8 cellular contexts compared by ENCODE assay signal in genomic region chr17:80252871-80253270, GRCh38. TPM values are rescaled to one million over a fixed set of nuclear protein-coding genes. Genes with fewer than 3 reads are reported as not detected.
A peak's percentile ranks its signal among the peaks of the same experiment; 100 is the strongest.
DNase-seq lines count a peak whose midpoint lies in the region; ATAC-seq, FAIRE-seq and TF ChIP-seq lines count a peak whose summit lies in the region.

No MANE protein-coding gene starts in this region.

- H2AFZ ChIP-seq in GM23248 = no peak overlapping the region

- POLR2A ChIA-PET in A549 (lab: Yijun Ruan, JAX) = no interaction called here

- ATAC-seq in A549 (peak; percentile 81), right cardiac atrium (peak in 1 of 2 donors; percentile 54), HG03378 (IDR thresholded peaks at IDR 0.05; ENCODE audit: unreplicated experiment) (no peak), GM21515 (IDR thresholded peaks at IDR 0.05; ENCODE audit: unreplicated experiment) (no peak)

- TF ChIP-seq EP300 in A549 (IDR thresholded peaks at IDR 0.05) = no peak

- DNase-seq in A549 (ENCODE audit: low read depth in 1 of 2, low spot score in 1 of 2) (peak; percentile 88 to 93), GM23248 (peak; percentile 19), Peyer's patch (peak; percentile 76 to 88 (median 82)), right cardiac atrium (peak in 2 of 3 donors; percentile 69 to 72)
- DNase-seq in activated effector memory CD4-positive, alpha-beta T cell treated with Interleukin-2 at 50 U/mL for 16 hours = peak; percentile 83
- peak; percentile 88 for DNase-seq in stimulated activated CD4-positive, alpha-beta T cell treated with anti-CD3 and anti-CD28 coated beads, Interleukin-4, amount 100 ng/mL, for 24 hours

- H3K4me1 ChIP-seq in A549 (peaks cover 54% of the 10 kb centered on the region), GM23248 (ENCODE audit: insufficient read depth) (peaks cover 17% of the 10 kb centered on the region), Peyer's patch (peaks cover 0 to 16% (median 2%) of the 10 kb centered on the region in 4 donors), right cardiac atrium (ENCODE audit: control insufficient read depth, insufficient read depth, low read length) (no peaks in the 10 kb centered on the region)

- TF ChIP-seq RAD21 in A549 (conservative IDR thresholded peaks at IDR 0.05 in 1 of 2, IDR thresholded peaks at IDR 0.05 in 1 of 2) = peak; percentile 88 to 89

- peaks cover 14% of the 10 kb centered on the region for H3F3A ChIP-seq in GM23248 (ENCODE audit: insufficient read depth)

- CTCF ChIA-PET in A549 (lab: Yijun Ruan, JAX) = interaction anchor here (0.6 to 5.7 kb wide), 32 partner anchors 10 to 494 kb away, joined by 3 to 46 read pairs (median 5); partner anchors contain the start of genes CBX2 and GAA

- WGBS in A549 (ENCODE audit: missing lambda C conversion rate) = 40% methylated on average over 13 of the region's 13 CpGs
- WGBS in GM23248 (ENCODE audit: low coverage in 1 of 2, low lambda C conversion rate in 2 of 2, missing lambda C conversion rate in 2 of 2), 2 experiments = 74 to 76% methylated on average over 13 of the region's 13 CpGs
- 58% methylated on average over 13 of the region's 13 CpGs for WGBS in right cardiac atrium

- H4K20me1 ChIP-seq in GM23248 (ENCODE audit: insufficient read depth) = no peaks in the 10 kb centered on the region

- intact Hi-C loops in right cardiac atrium (cut with DNase I) = loop anchor here in 1 of 4 donors (10.0 kb wide), 1 partner anchor 402 kb away; no protein-coding TSS in a partner anchor

- FAIRE-seq in A549 (lab: Jason Lieb, UNC) = no peak

- in situ Hi-C loops in GM23248 (cut with MboI) = no loop called here

- no peaks in the 10 kb centered on the region for H3K9me2 ChIP-seq in GM23248 (ENCODE audit: insufficient read depth)

- peak overlapping the region; percentile 94 to 99 for H3K27ac ChIP-seq in A549
- no peak overlapping the region for H3K27ac ChIP-seq in GM23248
- H3K27ac ChIP-seq in Peyer's patch = no peak overlapping the region
- H3K27ac ChIP-seq in right cardiac atrium (ENCODE audit: low read length) = no peak overlapping the region

- H3K4me2 ChIP-seq in A549 (peak overlapping the region; percentile 29; the same call in 2 of the 3 replicates), GM23248 (ENCODE audit: unreplicated experiment) (no peak overlapping the region)

- H3K27me3 ChIP-seq in GM23248 (replicated peaks; ENCODE audit: insufficient read depth) = no peaks in the 10 kb centered on the region
- H3K27me3 ChIP-seq in Peyer's patch = no peaks in the 10 kb centered on the region
- no peaks in the 10 kb centered on the region for H3K27me3 ChIP-seq in right cardiac atrium (ENCODE audit: control insufficient read depth, insufficient read depth)

- no peak overlapping the region for H3K9ac ChIP-seq in GM23248

- H3K36me3 ChIP-seq in GM23248 (ENCODE audit: low read depth) (no peaks in the 10 kb centered on the region), Peyer's patch (peaks cover 0 to 13% (median 0%) of the 10 kb centered on the region in 3 donors)

- H3K4me3 ChIP-seq in A549 (no peak overlapping the region), GM23248 (no peak overlapping the region), Peyer's patch (no peak overlapping the region), right cardiac atrium (ENCODE audit: low read length) (no peak overlapping the region)

- H3K9me3 ChIP-seq in A549 = no peaks in the 10 kb centered on the region
- no peaks in the 10 kb centered on the region for H3K9me3 ChIP-seq in GM23248 (ENCODE audit: low read depth)
- H3K9me3 ChIP-seq in Peyer's patch = no peaks in the 10 kb centered on the region
- H3K9me3 ChIP-seq in right cardiac atrium (ENCODE audit: control insufficient read depth, low read length) = no peaks in the 10 kb centered on the region

- no peaks in the 10 kb centered on the region for H3K79me2 ChIP-seq in GM23248 (ENCODE audit: insufficient read depth)

- TF ChIP-seq CTCF in A549 (IDR thresholded peaks at IDR 0.05) (peak; percentile 77), Peyer's patch (IDR thresholded peaks at IDR 0.05) (peak; percentile 24 to 75 (median 71))

- TF ChIP-seq POLR2A in A549 (IDR thresholded peaks at IDR 0.05; ENCODE audit: low read length) (no peak), Peyer's patch (IDR thresholded peaks at IDR 0.05) (no peak)

TF ChIP-seq in A549, 52 proteins besides CTCF, POLR2A, EP300 and RAD21:
- no peak for TF ChIP-seq HMGXB4 (CRISPR knock-in tag; IDR thresholded peaks at IDR 0.05; ENCODE audit: borderline replicate concordance)
- TF ChIP-seq, protein P1, sequence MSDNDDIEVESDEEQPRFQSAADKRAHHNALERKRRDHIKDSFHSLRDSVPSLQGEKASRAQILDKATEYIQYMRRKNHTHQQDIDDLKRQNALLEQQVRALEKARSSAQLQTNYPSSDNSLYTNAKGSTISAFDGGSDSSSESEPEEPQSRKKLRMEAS (IDR thresholded peaks at IDR 0.05) = peak; percentile 62
- no peak for TF ChIP-seq ZNF302 (CRISPR knock-in tag; IDR thresholded peaks at IDR 0.05)
- TF ChIP-seq ZFP36 (IDR thresholded peaks at IDR 0.05; ENCODE audit: borderline replicate concordance, partially characterized antibody) = no peak
- no peak for TF ChIP-seq ZC3H11A (IDR thresholded peaks at IDR 0.05)
- TF ChIP-seq POLR2AphosphoS2 (conservative IDR thresholded peaks at IDR 0.05; ENCODE audit: low read length) = no peak
- TF ChIP-seq FOXS1 (CRISPR knock-in tag; IDR thresholded peaks at IDR 0.05) = no peak
- no peak for TF ChIP-seq BHLHE40 (IDR thresholded peaks at IDR 0.05; ENCODE audit: low read depth, low read length)
- no peak for TF ChIP-seq RNF2 (IDR thresholded peaks at IDR 0.05; ENCODE audit: borderline replicate concordance, low read depth)
- peak; percentile 88 for TF ChIP-seq SMC3 (IDR thresholded peaks at IDR 0.05)

RNA-seq across cellular contexts. Expression of gene RNF213, which starts 7.8 kb away (rescaled TPM):
- polyA plus RNA-seq in A549 (2011; rRNA removed) (127 and 182 TPM in 2 replicates), A549 (2017; fragmentation: RNase III; extraction: RNeasy Plus Mini Kit Qiagen cat#74134 plus additional on column Dnase treatment) (55.6 to 61.6 TPM (median 59.1 TPM) in 3 replicates), GM23248 (2016; fragmentation: Nextera tagmentation; extraction: Ambion mirVana) (16.7 and 18.8 TPM in 2 replicates), right cardiac atrium (28.7 TPM)
- 64.8 and 76.2 TPM in 2 replicates for polyA plus RNA-seq in A549 (2012; cell fraction: cytosol; rRNA removed)
- polyA plus RNA-seq in A549 (2012; cell fraction: nucleus; rRNA removed) = 268 and 329 TPM in 2 replicates
- 331 and 462 TPM in 2 replicates for polyA minus RNA-seq in A549 (2011; rRNA and poly(A)+ RNA removed)
- total RNA-seq in GM23248 (2014; rRNA removed; shearing (Covaris generic)) = 45.0 and 62.3 TPM in 2 replicates
- total RNA-seq in Peyer's patch (100 to 1,000 TPM; 187 to 404 (median 293) TPM), right cardiac atrium (10 to 100 TPM; 36.3 to 49.7 (median 43.9) TPM)

RNA-seq across cellular contexts. Expression of gene SLC26A11, which starts 32.6 kb away (rescaled TPM):
- polyA plus RNA-seq in A549 (2011; rRNA removed) = 8.3 and 9.5 TPM in 2 replicates
- 13.7 and 22.6 TPM in 2 replicates for polyA plus RNA-seq in A549 (2012; cell fraction: cytosol; rRNA removed)
- 75.4 and 89.8 TPM in 2 replicates for polyA plus RNA-seq in A549 (2012; cell fraction: nucleus; rRNA removed)
- 9.1 to 13.7 TPM (median 13.1 TPM) in 3 replicates for polyA plus RNA-seq in A549 (2017; fragmentation: RNase III; extraction: RNeasy Plus Mini Kit Qiagen cat#74134 plus additional on column Dnase treatment)
- 6.9 and 12.4 TPM in 2 replicates for polyA minus RNA-seq in A549 (2011; rRNA and poly(A)+ RNA removed)
- total RNA-seq in GM23248 (2014; rRNA removed; shearing (Covaris generic)) = 13.9 and 16.3 TPM in 2 replicates
- polyA plus RNA-seq in GM23248 (2016; fragmentation: Nextera tagmentation; extraction: Ambion mirVana) = 11.4 and 11.9 TPM in 2 replicates
- 10 to 100 TPM; 28.1 to 42.9 (median 33.1) TPM for total RNA-seq in Peyer's patch
- 1 to 10 TPM; 5.3 to 7.8 (median 6.8) TPM for total RNA-seq in right cardiac atrium
- 4.4 TPM for polyA plus RNA-seq in right cardiac atrium

RNA-seq across cellular contexts. Expression of gene SGSH, which starts 32.7 kb away (rescaled TPM):
- polyA plus RNA-seq in A549 (2011; rRNA removed) (14.1 and 14.5 TPM in 2 replicates), A549 (2017; fragmentation: RNase III; extraction: RNeasy Plus Mini Kit Qiagen cat#74134 plus additional on column Dnase treatment) (24.0 to 26.2 TPM (median 24.7 TPM) in 3 replicates), GM23248 (2016; fragmentation: Nextera tagmentation; extraction: Ambion mirVana) (63.5 and 69.8 TPM in 2 replicates), right cardiac atrium (13.0 TPM)
- polyA plus RNA-seq in A549 (2012; cell fraction: cytosol; rRNA removed) = 25.4 and 26.4 TPM in 2 replicates
- 118 and 137 TPM in 2 replicates for polyA plus RNA-seq in A549 (2012; cell fraction: nucleus; rRNA removed)
- 9.2 and 12.4 TPM in 2 replicates for polyA minus RNA-seq in A549 (2011; rRNA and poly(A)+ RNA removed)
- total RNA-seq in GM23248 (2014; rRNA removed; shearing (Covaris generic)) = 21.2 and 35.2 TPM in 2 replicates
- total RNA-seq in Peyer's patch (100 to 1,000 TPM in 1 of 4 donors, 10 to 100 TPM in 3; 37.8 to 114 (median 60.6) TPM), right cardiac atrium (10 to 100 TPM; 16.6 to 23.4 (median 19.9) TPM)

Comparison
In these comparisons a context has a peak if more than half of its experiments do, and no peak if none do; other contexts are left out.
1. ATAC-seq: peak in A549 (2 of 2); none in HG03378 (single experiment) and GM21515 (single experiment).
2. DNase-seq: peak in every context shown above with its lines; median percentile 90 in A549; 88 in stimulated activated CD4-positive, alpha-beta T cell treated with anti-CD3 and anti-CD28 coated beads, Interleukin-4, amount 100 ng/mL, for 24 hours; 83 in activated effector memory CD4-positive, alpha-beta T cell treated with Interleukin-2 at 50 U/mL for 16 hours; 82 in Peyer's patch; 70 in right cardiac atrium; 19 in GM23248.
3. H3K27ac ChIP-seq: peak in A549 (2 of 2); none in GM23248 (single experiment), Peyer's patch (0 of 4) and right cardiac atrium (single experiment).